13 cellular contexts compared by ENCODE assay signal in genomic region chr3:30521156-30521555, GRCh38.
"Had no signal": no experiment of that assay in that cellular context is flagged by ENCODE, and none has a peak within 500 bp of the region (broad histone marks: within the 10 kb centered on the region; RNA-seq: fewer than 3 reads in every experiment).

No MANE protein-coding gene starts in this region.

- H3K9me3 ChIP-seq: prostate gland had no signal

- H3K36me3 ChIP-seq: prostate gland had no signal

- DNase-seq: activated B cell treated with CpG ODN at 0.5 μM for 24 hours; activated CD4-positive, alpha-beta T cell treated with anti-CD3 and anti-CD28 coated beads, Interleukin-2, amount 10 ng/mL, durations not matched to agents 7 days and 5 days; activated CD8-positive, alpha-beta memory T cell treated with anti-CD3 and anti-CD28 coated beads for 24 hours; activated naive CD4-positive, alpha-beta T cell treated with anti-CD3 and anti-CD28 coated beads, Interleukin-2, amount 50 U/mL, for 16 hours; amniotic stem cell; head of caudate nucleus; kidney; natural killer cell; stimulated activated CD4-positive, alpha-beta T cell treated with anti-CD3 and anti-CD28 coated beads, Interleukin-4, amount 100 ng/mL, for 4 hours; T-helper 2 cell had no signal

- FAIRE-seq: kidney, TTC549 had no signal

- ATAC-seq: esophagus mucosa, natural killer cell had no signal

- H3K4me1 ChIP-seq: prostate gland had no signal

- H3K4me3 ChIP-seq: prostate gland had no signal
